ENCODE assay signal across 25 cellular contexts in the genomic region with DNA sequence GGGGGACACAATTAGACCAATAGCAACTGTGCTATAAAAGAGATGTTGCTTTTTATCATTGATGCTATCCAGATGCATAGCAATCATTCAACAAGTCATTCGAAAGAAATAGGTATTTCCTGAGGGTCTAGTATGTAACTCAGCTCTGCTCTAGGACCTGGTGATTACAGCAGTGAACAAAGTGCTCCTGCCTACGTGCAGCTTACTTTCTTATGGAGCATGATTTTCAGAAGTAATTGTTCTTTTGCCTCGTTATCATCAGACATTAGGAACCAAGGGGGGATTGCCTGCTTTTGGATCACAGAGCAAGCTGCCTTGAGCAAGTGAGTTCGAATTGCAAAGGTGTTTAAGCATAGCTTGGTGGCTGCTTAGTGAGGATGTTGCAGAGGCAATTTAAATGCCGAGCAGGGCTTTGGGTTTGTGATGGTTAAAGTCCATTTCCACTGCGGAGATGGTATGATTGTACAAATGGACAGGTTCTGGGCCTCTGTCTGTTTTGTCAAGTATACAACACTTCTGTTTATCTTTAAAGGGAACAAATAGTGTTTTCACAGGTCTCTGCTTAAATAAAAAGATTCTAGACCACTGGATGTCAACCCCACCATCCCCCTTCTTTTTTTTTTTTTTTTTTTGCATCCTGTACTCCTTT.
"Had no signal": no experiment of that assay in that cellular context is flagged by ENCODE, and none has a peak within 500 bp of the region (broad histone marks: within the 10 kb centered on the region; RNA-seq: fewer than 3 reads in every experiment).

No MANE protein-coding gene starts in this region.

- H3K4me3 ChIP-seq: MG63, SJSA1, SK-N-MC had no signal

- FAIRE-seq: HTR-8/SVneo, RCC 7860 had no signal

- DNase-seq: IMR-90, Karpas-422, KG1, MG63, NCI-H1092, NCI-H1105 treated with DMSO at 0.1 percent for 48 hours, NCI-H1417 treated with DMSO at 0.1 percent for 48 hours, NCI-H146, NCI-H1694 treated with DMSO at 0.1 percent for 48 hours, NCI-H1930, NCI-H2081, NCI-H2107, NCI-H2227 treated with DMSO at 0.1 percent for 48 hours, NCI-H524, NCI-H69, NCI-H774, Right ventricle myocardium superior, RPMI8226, SIG-M5, SW 1271 had no signal

- H3K36me3 ChIP-seq: MG63, SJSA1 had no signal

- H3K27ac ChIP-seq: HL-60, SJSA1, SK-N-MC had no signal

- H3K27me3 ChIP-seq: MG63, SJSA1 had no signal

- H3K9me3 ChIP-seq: MG63, SJSA1 had no signal

- H3K4me1 ChIP-seq: SJSA1 had no signal
